23 cellular contexts compared by ENCODE assay signal in the genomic region with DNA sequence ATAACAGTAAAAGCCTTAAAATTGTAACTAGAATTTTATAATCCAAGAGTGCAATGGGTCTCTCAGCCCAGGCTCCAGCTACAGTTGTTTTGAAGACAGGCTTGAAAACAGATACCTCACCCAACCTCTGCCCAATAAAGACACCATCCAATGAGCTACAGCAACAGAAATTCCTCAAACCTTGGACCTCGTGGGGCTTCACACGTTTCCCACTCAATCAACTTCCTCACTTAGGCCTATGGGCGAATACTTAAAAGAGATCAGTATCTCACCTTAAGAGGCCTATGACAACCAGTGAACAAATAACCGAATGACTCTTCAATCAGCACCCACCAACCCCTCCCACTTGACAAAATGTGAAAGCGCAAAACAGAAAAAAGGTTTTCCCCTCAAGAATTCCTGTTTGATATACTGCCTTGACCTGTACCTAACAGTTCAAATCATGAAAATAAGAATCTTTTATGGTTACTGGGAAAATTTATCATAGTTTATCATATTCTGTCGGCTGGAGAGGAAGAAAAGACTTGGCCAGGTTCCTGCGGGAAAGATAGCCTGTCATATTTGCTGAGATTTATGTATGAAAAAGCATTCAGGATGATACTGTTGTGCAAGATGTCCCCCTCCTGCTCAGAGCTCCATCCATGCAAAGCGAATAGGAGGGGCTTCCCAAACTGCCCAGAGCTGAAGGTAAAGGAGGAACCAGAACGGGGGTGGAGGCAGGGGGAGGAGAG.
"Had no signal": no experiment of that assay in that cellular context is flagged by ENCODE, and none has a peak within 500 bp of the region (broad histone marks: within the 10 kb centered on the region; RNA-seq: fewer than 3 reads in every experiment).

No MANE protein-coding gene starts in this region.

- H3K27me3 Mint-ChIP-seq: activated CD8-positive, alpha-beta T cell treated with anti-CD3 and anti-CD28 coated beads for 36 hours; central memory CD8-positive, alpha-beta T cell had no signal

- H3K4me3 Mint-ChIP-seq: activated CD8-positive, alpha-beta T cell treated with anti-CD3 and anti-CD28 coated beads for 36 hours; activated naive CD8-positive, alpha-beta T cell treated with anti-CD3 and anti-CD28 coated beads for 36 hours; activated T-helper 17 cell treated with anti-CD3 and anti-CD28 coated beads, Interleukin-2, amount 50 U/mL, for 72 hours; central memory CD8-positive, alpha-beta T cell had no signal

- H3K27ac Mint-ChIP-seq: activated CD8-positive, alpha-beta T cell treated with anti-CD3 and anti-CD28 coated beads for 36 hours; activated naive CD8-positive, alpha-beta T cell treated with anti-CD3 and anti-CD28 coated beads for 36 hours; activated T-helper 17 cell treated with anti-CD3 and anti-CD28 coated beads, Interleukin-2, amount 50 U/mL, for 72 hours had no signal

- H3K36me3 ChIP-seq: colonic mucosa, spleen, thyroid gland had no signal

- H3K9me3 ChIP-seq: colonic mucosa, spleen, thyroid gland had no signal

- H3K4me1 ChIP-seq: colonic mucosa had no signal

- H3K27ac ChIP-seq: colonic mucosa, hepatocyte, spleen, thyroid gland had no signal

- H3K9me3 Mint-ChIP-seq: activated CD8-positive, alpha-beta T cell treated with anti-CD3 and anti-CD28 coated beads for 36 hours; activated naive CD8-positive, alpha-beta T cell treated with anti-CD3 and anti-CD28 coated beads for 36 hours; activated T-helper 17 cell treated with anti-CD3 and anti-CD28 coated beads, Interleukin-2, amount 50 U/mL, for 72 hours; brain; central memory CD8-positive, alpha-beta T cell; nephron progenitor cell had no signal

- DNase-seq: activated CD4-positive, alpha-beta T cell treated with anti-CD3 and anti-CD28 coated beads for 48 hours; activated CD4-positive, CD25-positive, alpha-beta regulatory T cell; activated CD8-positive, alpha-beta T cell treated with anti-CD3 and anti-CD28 coated beads for 36 hours; activated naive CD4-positive, alpha-beta T cell; activated naive CD8-positive, alpha-beta T cell treated with anti-CD3 and anti-CD28 coated beads for 36 hours; activated T-cell treated with anti-CD3 and anti-CD28 coated beads, Interleukin-2, amount 50 U/mL, for 1 hour; anterior cingulate cortex; colonic mucosa; left cardiac atrium; midbrain; nephron progenitor cell; nucleus accumbens; posterior cingulate gyrus; spleen; stimulated activated CD8-positive, alpha-beta memory T cell treated with anti-CD3 and anti-CD28 coated beads, Interleukin-4, amount 100 ng/mL, for 48 hours; stimulated activated naive CD4-positive, alpha-beta T cell treated with Interleukin-2 at 50 U/mL for 16 hours; T1000; thyroid gland had no signal

- H3K27me3 ChIP-seq: colonic mucosa, hepatocyte, spleen had no signal

- H3K4me1 Mint-ChIP-seq: activated naive CD8-positive, alpha-beta T cell treated with anti-CD3 and anti-CD28 coated beads for 36 hours; activated T-helper 17 cell treated with anti-CD3 and anti-CD28 coated beads, Interleukin-2, amount 50 U/mL, for 72 hours; central memory CD8-positive, alpha-beta T cell had no signal

- H3K36me3 Mint-ChIP-seq: activated naive CD8-positive, alpha-beta T cell treated with anti-CD3 and anti-CD28 coated beads for 36 hours; brain had no signal

- ATAC-seq: activated CD8-positive, alpha-beta T cell treated with anti-CD3 and anti-CD28 coated beads for 36 hours; activated T-helper 17 cell treated with anti-CD3 and anti-CD28 coated beads, Interleukin-2, amount 50 U/mL, for 72 hours had no signal

- H3K4me3 ChIP-seq: colonic mucosa, hepatocyte, lung, spleen, thyroid gland had no signal
